11 cellular contexts compared by ENCODE assay signal in genomic region chr4:103996059-103996458, GRCh38.
DNase-seq lines count a peak whose midpoint lies in the region; ATAC-seq and TF ChIP-seq lines count a peak whose summit lies in the region.
"Had no signal": no experiment of that assay in that cellular context is flagged by ENCODE, and none has a peak within 500 bp of the region (broad histone marks: within the 10 kb centered on the region; RNA-seq: fewer than 3 reads in every experiment).

No MANE protein-coding gene starts in this region.

- H3K27ac ChIP-seq in VCaP: peak overlapping the region; percentile 21; the same call in 1 of the 2 replicates

- DNase-seq in COR-L47 (lab: John Stamatoyannopoulos, UW): peak; percentile 24
- peak; percentile 58 for DNase-seq in islet precursor cell
- no peak for DNase-seq in dermis blood vessel endothelial cell
- no peak for DNase-seq in NCI-H1930 (lab: John Stamatoyannopoulos, UW)
- DNase-seq: activated CD4-positive, alpha-beta T cell treated with anti-CD3 and anti-CD28 coated beads, Interleukin-2, amount 50 U/mL, for 48 hours; effector CD4-positive, alpha-beta T cell; MM.1S had no signal

- ATAC-seq in GM18909 (IDR thresholded peaks at IDR 0.05; ENCODE audit: poor library complexity, unreplicated experiment) (no peak), GM21526 (IDR thresholded peaks at IDR 0.05; ENCODE audit: low FRiP score, unreplicated experiment) (no peak)

- TF ChIP-seq CTCF in LNCAP (IDR thresholded peaks at IDR 0.05) (peak; percentile 52; the same call in 1 of the 2 replicates), VCaP (conservative IDR thresholded peaks at IDR 0.05) (peak; percentile 71)

Comparison
In these comparisons a context has a peak if more than half of its experiments do, and no peak if none do; other contexts are left out.
1. DNase-seq: peak in COR-L47 (single experiment) and islet precursor cell (single experiment); none in dermis blood vessel endothelial cell (single experiment) and NCI-H1930 (0 of 2).